2 cellular contexts compared by ENCODE assay signal in the genomic region with DNA sequence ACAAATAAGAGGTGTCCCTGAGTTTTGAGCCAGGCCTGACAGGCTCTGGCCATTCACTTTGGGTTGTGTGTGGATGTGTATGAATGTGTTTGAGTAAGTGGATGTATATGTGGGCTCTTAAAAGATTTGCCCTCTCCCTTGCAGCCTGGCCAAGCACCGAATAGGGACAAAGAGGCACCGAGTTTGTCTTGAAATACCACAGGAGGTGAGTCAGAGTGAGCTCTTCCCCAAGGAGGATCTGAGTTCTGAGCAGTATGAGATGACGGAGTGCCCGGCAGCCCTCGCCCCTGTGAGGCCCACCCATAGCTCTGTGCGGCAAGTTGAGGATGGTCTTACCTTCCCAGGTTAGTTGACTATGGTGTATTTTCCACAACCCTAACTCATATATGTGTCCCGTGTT.
TF ChIP-seq lines count a peak whose summit lies in the region.

No MANE protein-coding gene starts in this region.

TF ChIP-seq in SK-N-SH treated with all-trans-retinoic acid at 6 μM for 48 hours, 23 proteins besides CTCF, POLR2A, EP300 and RAD21 (continued from another document):
- TF ChIP-seq, protein P1, sequence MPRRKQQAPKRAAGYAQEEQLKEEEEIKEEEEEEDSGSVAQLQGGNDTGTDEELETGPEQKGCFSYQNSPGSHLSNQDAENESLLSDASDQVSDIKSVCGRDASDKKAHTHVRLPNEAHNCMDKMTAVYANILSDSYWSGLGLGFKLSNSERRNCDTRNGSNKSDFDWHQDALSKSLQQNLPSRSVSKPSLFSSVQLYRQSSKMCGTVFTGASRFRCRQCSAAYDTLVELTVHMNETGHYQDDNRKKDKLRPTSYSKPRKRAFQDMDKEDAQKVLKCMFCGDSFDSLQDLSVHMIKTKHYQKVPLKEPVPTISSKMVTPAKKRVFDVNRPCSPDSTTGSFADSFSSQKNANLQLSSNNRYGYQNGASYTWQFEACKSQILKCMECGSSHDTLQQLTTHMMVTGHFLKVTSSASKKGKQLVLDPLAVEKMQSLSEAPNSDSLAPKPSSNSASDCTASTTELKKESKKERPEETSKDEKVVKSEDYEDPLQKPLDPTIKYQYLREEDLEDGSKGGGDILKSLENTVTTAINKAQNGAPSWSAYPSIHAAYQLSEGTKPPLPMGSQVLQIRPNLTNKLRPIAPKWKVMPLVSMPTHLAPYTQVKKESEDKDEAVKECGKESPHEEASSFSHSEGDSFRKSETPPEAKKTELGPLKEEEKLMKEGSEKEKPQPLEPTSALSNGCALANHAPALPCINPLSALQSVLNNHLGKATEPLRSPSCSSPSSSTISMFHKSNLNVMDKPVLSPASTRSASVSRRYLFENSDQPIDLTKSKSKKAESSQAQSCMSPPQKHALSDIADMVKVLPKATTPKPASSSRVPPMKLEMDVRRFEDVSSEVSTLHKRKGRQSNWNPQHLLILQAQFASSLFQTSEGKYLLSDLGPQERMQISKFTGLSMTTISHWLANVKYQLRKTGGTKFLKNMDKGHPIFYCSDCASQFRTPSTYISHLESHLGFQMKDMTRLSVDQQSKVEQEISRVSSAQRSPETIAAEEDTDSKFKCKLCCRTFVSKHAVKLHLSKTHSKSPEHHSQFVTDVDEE (CRISPR knock-in tag; IDR thresholded peaks at IDR 0.05), result no peak
- no peak for TF ChIP-seq ZFP3 (CRISPR knock-in tag; IDR thresholded peaks at IDR 0.05)
- no peak for TF ChIP-seq ZFP30 (CRISPR knock-in tag; IDR thresholded peaks at IDR 0.05)
- no peak for TF ChIP-seq ESRRG (CRISPR knock-in tag; IDR thresholded peaks at IDR 0.05)
- TF ChIP-seq, protein P2, sequence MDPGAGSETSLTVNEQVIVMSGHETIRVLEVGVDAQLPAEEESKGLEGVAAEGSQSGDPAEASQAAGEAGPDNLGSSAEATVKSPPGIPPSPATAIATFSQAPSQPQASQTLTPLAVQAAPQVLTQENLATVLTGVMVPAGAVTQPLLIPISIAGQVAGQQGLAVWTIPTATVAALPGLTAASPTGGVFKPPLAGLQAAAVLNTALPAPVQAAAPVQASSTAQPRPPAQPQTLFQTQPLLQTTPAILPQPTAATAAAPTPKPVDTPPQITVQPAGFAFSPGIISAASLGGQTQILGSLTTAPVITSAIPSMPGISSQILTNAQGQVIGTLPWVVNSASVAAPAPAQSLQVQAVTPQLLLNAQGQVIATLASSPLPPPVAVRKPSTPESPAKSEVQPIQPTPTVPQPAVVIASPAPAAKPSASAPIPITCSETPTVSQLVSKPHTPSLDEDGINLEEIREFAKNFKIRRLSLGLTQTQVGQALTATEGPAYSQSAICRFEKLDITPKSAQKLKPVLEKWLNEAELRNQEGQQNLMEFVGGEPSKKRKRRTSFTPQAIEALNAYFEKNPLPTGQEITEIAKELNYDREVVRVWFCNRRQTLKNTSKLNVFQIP (CRISPR knock-in tag; IDR thresholded peaks at IDR 0.05; ENCODE audit: borderline replicate concordance, low read depth), result no peak
- TF ChIP-seq, protein P3, sequence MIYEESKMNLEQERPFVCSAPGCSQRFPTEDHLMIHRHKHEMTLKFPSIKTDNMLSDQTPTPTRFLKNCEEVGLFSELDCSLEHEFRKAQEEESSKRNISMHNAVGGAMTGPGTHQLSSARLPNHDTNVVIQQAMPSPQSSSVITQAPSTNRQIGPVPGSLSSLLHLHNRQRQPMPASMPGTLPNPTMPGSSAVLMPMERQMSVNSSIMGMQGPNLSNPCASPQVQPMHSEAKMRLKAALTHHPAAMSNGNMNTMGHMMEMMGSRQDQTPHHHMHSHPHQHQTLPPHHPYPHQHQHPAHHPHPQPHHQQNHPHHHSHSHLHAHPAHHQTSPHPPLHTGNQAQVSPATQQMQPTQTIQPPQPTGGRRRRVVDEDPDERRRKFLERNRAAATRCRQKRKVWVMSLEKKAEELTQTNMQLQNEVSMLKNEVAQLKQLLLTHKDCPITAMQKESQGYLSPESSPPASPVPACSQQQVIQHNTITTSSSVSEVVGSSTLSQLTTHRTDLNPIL (CRISPR knock-in tag; IDR thresholded peaks at IDR 0.05; ENCODE audit: low read depth), result no peak

TF ChIP-seq in SK-N-SH, 30 proteins besides CTCF, POLR2A, EP300 and RAD21 (continued from another document):
- TF ChIP-seq SIN3A (IDR thresholded peaks at IDR 0.05; ENCODE audit: borderline replicate concordance, low read depth, low read length), result no peak
- TF ChIP-seq RXRA (IDR thresholded peaks at IDR 0.05; ENCODE audit: borderline replicate concordance, low read depth), result no peak
- no peak for TF ChIP-seq ELF1 (IDR thresholded peaks at IDR 0.05)
- TF ChIP-seq, protein P4, sequence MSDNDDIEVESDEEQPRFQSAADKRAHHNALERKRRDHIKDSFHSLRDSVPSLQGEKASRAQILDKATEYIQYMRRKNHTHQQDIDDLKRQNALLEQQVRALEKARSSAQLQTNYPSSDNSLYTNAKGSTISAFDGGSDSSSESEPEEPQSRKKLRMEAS (IDR thresholded peaks at IDR 0.05; ENCODE audit: low read depth), result no peak
- TF ChIP-seq FOSL2 (IDR thresholded peaks at IDR 0.05; ENCODE audit: borderline replicate concordance, low read depth), result no peak
- TF ChIP-seq TEAD4 (IDR thresholded peaks at IDR 0.05; ENCODE audit: borderline replicate concordance, insufficient read depth), result no peak
- TF ChIP-seq MEF2A (IDR thresholded peaks at IDR 0.05; ENCODE audit: borderline replicate concordance, low read depth), result no peak
- TF ChIP-seq JUND (IDR thresholded peaks at IDR 0.05), result no peak
- TF ChIP-seq EZH2phosphoT487 (IDR thresholded peaks at IDR 0.05; ENCODE audit: borderline replicate concordance, low read depth), result no peak
- TF ChIP-seq YY1 (IDR thresholded peaks at IDR 0.05; ENCODE audit: low read depth), result no peak
